ENCODE assay signal across 1 cellular context in genomic region chr20:48657426-48658197, GRCh38.
TF ChIP-seq lines count a peak whose summit lies in the region.

No MANE protein-coding gene starts in this region.

TF ChIP-seq in HepG2, 621 proteins besides CTCF, POLR2A, EP300 and RAD21 (continued from another document and continues in another):
- TF ChIP-seq ARID5B (CRISPR knock-in tag; IDR thresholded peaks at IDR 0.05), result no peak
- TF ChIP-seq ZNF513 (CRISPR knock-in tag; conservative IDR thresholded peaks at IDR 0.05), result no peak
- no peak for TF ChIP-seq FOXA1 (IDR thresholded peaks at IDR 0.05)
- no peak for TF ChIP-seq FOXA1 (CRISPR knock-in tag; IDR thresholded peaks at IDR 0.05)
- TF ChIP-seq REL (CRISPR knock-in tag; conservative IDR thresholded peaks at IDR 0.05), result no peak
- no peak for TF ChIP-seq RFX5 (IDR thresholded peaks at IDR 0.05; ENCODE audit: low read depth, low read length)
- no peak for TF ChIP-seq ZXDC (CRISPR knock-in tag; IDR thresholded peaks at IDR 0.05)
- no peak for TF ChIP-seq PATZ1 (CRISPR knock-in tag; IDR thresholded peaks at IDR 0.05)
- TF ChIP-seq SAP130 (CRISPR knock-in tag; IDR thresholded peaks at IDR 0.05; ENCODE audit: low read depth), result no peak
- no peak for TF ChIP-seq ZFP41 (CRISPR knock-in tag; IDR thresholded peaks at IDR 0.05; ENCODE audit: borderline replicate concordance)
- no peak for TF ChIP-seq ZFAT (CRISPR knock-in tag; conservative IDR thresholded peaks at IDR 0.05)
- TF ChIP-seq FOXK2 (IDR thresholded peaks at IDR 0.05), result no peak
- no peak for TF ChIP-seq RBAK (CRISPR knock-in tag; IDR thresholded peaks at IDR 0.05)
- TF ChIP-seq HOXA7 (CRISPR knock-in tag; IDR thresholded peaks at IDR 0.05), result no peak
- no peak for TF ChIP-seq ATF7-NPFF (CRISPR knock-in tag; IDR thresholded peaks at IDR 0.05; ENCODE audit: low read depth)
- TF ChIP-seq ZNF124 (CRISPR knock-in tag; IDR thresholded peaks at IDR 0.05), result peak; percentile 76; the same call in 1 of the 2 replicates
- no peak for TF ChIP-seq ETV6 (CRISPR knock-in tag; conservative IDR thresholded peaks at IDR 0.05)
- no peak for TF ChIP-seq MLXIP (CRISPR knock-in tag; IDR thresholded peaks at IDR 0.05; ENCODE audit: borderline replicate concordance)
- no peak for TF ChIP-seq MYPOP (CRISPR knock-in tag; IDR thresholded peaks at IDR 0.05)
- no peak for TF ChIP-seq ZNF367 (CRISPR knock-in tag; IDR thresholded peaks at IDR 0.05; ENCODE audit: borderline replicate concordance)
- no peak for TF ChIP-seq ZNF101 (CRISPR knock-in tag; IDR thresholded peaks at IDR 0.05; ENCODE audit: borderline replicate concordance, low read depth)
- no peak for TF ChIP-seq KAT2B (IDR thresholded peaks at IDR 0.05; ENCODE audit: borderline replicate concordance, low read depth, low read length)
- TF ChIP-seq HNRNPUL1 (IDR thresholded peaks at IDR 0.05; ENCODE audit: low read depth, low read length), result no peak
- no peak for TF ChIP-seq HDAC1 (CRISPR knock-in tag; IDR thresholded peaks at IDR 0.05)
- TF ChIP-seq KDM2A (CRISPR knock-in tag; IDR thresholded peaks at IDR 0.05; ENCODE audit: borderline replicate concordance, low read depth), result peak; percentile 59; the same call in 1 of the 2 replicates
- TF ChIP-seq FOXM1 (CRISPR knock-in tag; IDR thresholded peaks at IDR 0.05), result no peak
- TF ChIP-seq JDP2 (CRISPR knock-in tag; IDR thresholded peaks at IDR 0.05; ENCODE audit: borderline replicate concordance), result no peak
- no peak for TF ChIP-seq ZNF740 (CRISPR knock-in tag; IDR thresholded peaks at IDR 0.05)
- TF ChIP-seq ZNF614 (CRISPR knock-in tag; IDR thresholded peaks at IDR 0.05; ENCODE audit: borderline replicate concordance), result no peak
- TF ChIP-seq ZNF724P (CRISPR knock-in tag; IDR thresholded peaks at IDR 0.05; ENCODE audit: borderline replicate concordance), result no peak
- TF ChIP-seq ZNF672 (CRISPR knock-in tag; IDR thresholded peaks at IDR 0.05), result no peak
- TF ChIP-seq RBM39 (IDR thresholded peaks at IDR 0.05; ENCODE audit: low read depth, low read length, poor library complexity, severe bottlenecking), result no peak
- no peak for TF ChIP-seq ZNF510 (CRISPR knock-in tag; IDR thresholded peaks at IDR 0.05; ENCODE audit: low read depth)
- no peak for TF ChIP-seq CERS6 (CRISPR knock-in tag; IDR thresholded peaks at IDR 0.05)
- no peak for TF ChIP-seq ZNF878 (CRISPR knock-in tag; IDR thresholded peaks at IDR 0.05)
- TF ChIP-seq ZNF687 (CRISPR knock-in tag; IDR thresholded peaks at IDR 0.05), result peak; percentile 29; the same call in 1 of the 2 replicates
- no peak for TF ChIP-seq KLF12 (CRISPR knock-in tag; IDR thresholded peaks at IDR 0.05; ENCODE audit: borderline replicate concordance)
- no peak for TF ChIP-seq CENPX (CRISPR knock-in tag; IDR thresholded peaks at IDR 0.05)
